ENCODE assay signal across 8 cellular contexts in the genomic region with DNA sequence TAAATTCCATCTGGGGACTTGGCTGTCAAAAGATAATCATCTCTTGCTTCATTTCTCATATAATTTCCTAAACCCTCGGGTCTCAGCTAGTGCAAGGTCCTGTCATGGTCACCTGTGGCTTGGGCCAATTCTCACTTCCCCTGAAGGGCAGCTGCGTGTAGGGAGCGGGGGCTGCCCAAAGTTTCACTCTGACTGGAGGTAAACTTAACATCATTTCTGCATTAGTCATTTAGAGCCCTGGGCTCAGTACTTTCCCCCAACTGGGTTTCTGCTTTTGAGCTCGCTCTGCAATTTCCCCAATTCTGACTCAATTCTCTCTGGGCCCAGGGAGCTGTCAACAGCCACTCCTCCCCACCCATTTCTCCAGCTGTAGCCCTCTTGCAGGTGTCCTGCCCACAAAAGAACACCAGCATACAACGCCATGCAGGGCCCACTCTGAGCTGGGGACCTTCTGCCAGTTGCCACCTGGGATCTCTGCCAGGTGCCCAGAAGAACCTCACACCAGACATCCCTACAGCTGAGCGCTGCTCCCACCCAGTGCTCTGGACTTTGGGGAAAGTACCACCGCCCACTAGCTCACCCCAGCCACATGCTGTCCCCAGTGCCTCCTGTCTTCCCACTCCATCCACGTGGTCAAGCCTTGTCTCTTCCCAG.
DNase-seq lines count a peak whose midpoint lies in the region; ATAC-seq and FAIRE-seq lines count a peak whose summit lies in the region.

No MANE protein-coding gene starts in this region.

- peak; percentile 36 for DNase-seq in RCC 7860 (ENCODE audit: low spot score)
- peak; percentile 57 for DNase-seq in activated T-helper 9 cell treated with anti-CD3 and anti-CD28 coated beads, Interleukin-2, amount 50 U/mL, for 16 hours (ENCODE audit: low read depth)
- peak; percentile 18 to 22 for DNase-seq in hippocampal formation (lab: John Stamatoyannopoulos, UW)
- DNase-seq in stimulated activated CD8-positive, alpha-beta memory T cell treated with anti-CD3 and anti-CD28 coated beads, Interleukin-12 subunit alpha, Interleukin-12 subunit beta, amount 100 ng/mL, for 1 hour (ENCODE audit: low read depth) = peak; percentile 20
- DNase-seq in NCI-H1105 (lab: John Stamatoyannopoulos, UW) = no peak
- DNase-seq in DMS79 treated with DMSO at 0.1 percent for 48 hours (lab: John Stamatoyannopoulos, UW) = no peak

- ATAC-seq in GM18907 (IDR thresholded peaks at IDR 0.05; ENCODE audit: unreplicated experiment) (peak; percentile 74), HG02981 (IDR thresholded peaks at IDR 0.05; ENCODE audit: unreplicated experiment) (peak; percentile 68)

- FAIRE-seq in RCC 7860 (lab: Jason Lieb, UNC) = no peak

Comparison
In these comparisons a context has a peak if more than half of its experiments do, and no peak if none do; other contexts are left out.
1. DNase-seq: peak in RCC 7860 (single experiment), activated T-helper 9 cell treated with anti-CD3 and anti-CD28 coated beads, Interleukin-2, amount 50 U/mL, for 16 hours (single experiment), hippocampal formation (2 of 2) and stimulated activated CD8-positive, alpha-beta memory T cell treated with anti-CD3 and anti-CD28 coated beads, Interleukin-12 subunit alpha, Interleukin-12 subunit beta, amount 100 ng/mL, for 1 hour (single experiment); none in NCI-H1105 (single experiment) and DMS79 treated with DMSO at 0.1 percent for 48 hours (single experiment).